ENCODE assay signal across 8 cellular contexts in the genomic region with DNA sequence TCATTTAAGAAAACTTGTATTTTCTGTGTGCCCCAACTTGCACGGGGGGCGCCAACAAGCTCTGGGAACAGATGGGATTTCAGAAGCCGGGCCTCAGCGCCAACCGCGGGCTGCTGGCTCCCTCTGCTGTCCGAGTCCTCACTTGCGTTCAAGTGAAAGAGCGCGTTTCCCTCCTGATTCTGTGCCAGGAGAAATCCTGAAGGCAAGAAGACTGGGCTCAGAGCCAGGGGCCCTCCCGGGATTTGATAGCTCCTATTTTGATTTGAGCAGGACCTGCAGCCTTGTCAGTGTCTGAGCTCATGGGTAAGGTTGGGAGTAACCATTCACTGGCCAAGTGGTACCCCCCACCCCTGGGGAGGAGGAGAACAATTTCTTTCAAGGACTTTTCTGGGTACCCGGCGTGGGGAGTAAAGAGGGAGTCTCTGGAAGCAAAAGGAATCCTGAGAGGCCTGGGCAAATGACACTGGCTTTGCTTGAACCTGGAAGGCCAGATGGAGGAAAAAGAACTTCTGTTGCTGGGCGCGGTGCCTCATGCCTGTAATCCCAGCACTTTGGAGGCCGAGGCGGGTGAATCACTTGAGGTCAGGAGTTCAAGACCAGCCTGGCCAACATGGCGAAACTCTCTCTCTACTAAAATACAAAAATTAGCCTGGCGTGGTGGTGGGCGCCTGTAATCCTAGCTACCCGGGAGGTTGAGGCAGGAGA.
DNase-seq lines count a peak whose midpoint lies in the region; ATAC-seq and TF ChIP-seq lines count a peak whose summit lies in the region.

No MANE protein-coding gene starts in this region.

- H3K9ac ChIP-seq in BLaER1 = no peak overlapping the region

- TF ChIP-seq CTCF in HFFc6 (IDR thresholded peaks at IDR 0.05) = peak; percentile 95
- TF ChIP-seq CTCF in lower leg skin (IDR thresholded peaks at IDR 0.05) = peak in 1 of 3 donors; percentile 51

- no peaks in the 10 kb centered on the region for H4K20me1 ChIP-seq in BLaER1

- peak overlapping the region; percentile 55 for H3K4me2 ChIP-seq in BLaER1

- peaks cover 10% of the 10 kb centered on the region for H3K36me3 Mint-ChIP-seq in HFFc6 (ENCODE audit: low read depth)

- no peaks in the 10 kb centered on the region for H3K36me3 ChIP-seq in BLaER1

- H3K4me3 ChIP-seq in BLaER1 (no peak overlapping the region), lower leg skin (ENCODE audit: low read depth, poor library complexity, severe bottlenecking) (no peak overlapping the region)

- no peak overlapping the region for H3K27ac ChIP-seq in BLaER1

- DNase-seq in HFFc6 = peak; percentile 78
- DNase-seq in NCI-H526 (lab: John Stamatoyannopoulos, UW) = peak; percentile 30 to 83
- DNase-seq in activated CD4-positive, alpha-beta T cell treated with anti-CD3 and anti-CD28 coated beads, Interleukin-2, amount 50 U/mL, for 4 hours = peak; percentile 60 to 61
- peak; percentile 92 for DNase-seq in dermis blood vessel endothelial cell
- DNase-seq in lower leg skin (ENCODE audit: low spot score in 2 of 2) = peak; percentile 84 to 97
- DNase-seq in stimulated activated CD4-positive, alpha-beta T cell treated with anti-CD3 and anti-CD28 coated beads, Interleukin-4, amount 100 ng/mL, for 48 hours (ENCODE audit: low read depth in 2 of 2) = peak; percentile 53 to 67

- peaks cover 2% of the 10 kb centered on the region for H3K27me3 Mint-ChIP-seq in HFFc6 (ENCODE audit: insufficient read depth)

- no peaks in the 10 kb centered on the region for H3K27me3 ChIP-seq in BLaER1

- intact Hi-C loops in lower leg skin (cut with DNase I; ENCODE audit: low total_unique reads) = loop anchor here (5.0 kb wide), 1 partner anchor 616 kb away; no protein-coding TSS in a partner anchor

- H3K4me1 ChIP-seq in BLaER1 = peaks cover 28% of the 10 kb centered on the region

- peak overlapping the region; percentile 65 for H3K4me3 Mint-ChIP-seq in HFFc6

- H3K9me3 ChIP-seq in BLaER1 = peaks cover 9% of the 10 kb centered on the region

- peak overlapping the region; percentile 85 for H3K27ac Mint-ChIP-seq in HFFc6

- 23 to 24% methylated on average over 21 of the region's 21 CpGs for WGBS in lower leg skin, 2 donors

- TF ChIP-seq POLR2A in lower leg skin (IDR thresholded peaks at IDR 0.05) = no peak

- peaks cover 12% of the 10 kb centered on the region for H3K9me3 Mint-ChIP-seq in HFFc6

- no peak for ATAC-seq in HG02588 (IDR thresholded peaks at IDR 0.05; ENCODE audit: unreplicated experiment)

- peaks cover 20% of the 10 kb centered on the region for H3K4me1 Mint-ChIP-seq in HFFc6 (ENCODE audit: low read depth)
